In the genomic region with DNA sequence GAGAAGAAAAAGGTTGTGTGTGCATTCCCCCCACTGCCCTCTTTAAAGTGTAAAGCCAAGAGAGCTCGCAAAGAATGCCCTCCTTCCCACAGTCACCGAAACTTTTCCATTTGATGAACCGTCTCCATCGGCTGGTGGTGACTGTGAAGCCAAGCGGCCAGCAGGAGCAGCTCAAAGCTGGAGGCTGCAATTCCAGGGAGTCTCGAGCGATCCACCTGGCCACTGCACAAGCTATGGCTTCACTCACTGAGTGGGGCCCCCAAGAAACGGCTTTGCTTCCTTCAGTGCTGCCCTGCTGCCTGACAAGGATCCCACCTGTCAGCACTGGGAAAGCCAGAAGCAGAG, we compare ENCODE assay signal across 15 cellular contexts.
"Had no signal": no experiment of that assay in that cellular context is flagged by ENCODE, and none has a peak within 500 bp of the region (broad histone marks: within the 10 kb centered on the region; RNA-seq: fewer than 3 reads in every experiment).

No MANE protein-coding gene starts in this region.

- H3K4me3 ChIP-seq: body of pancreas, hepatocyte, neural progenitor cell, pancreas, tibial nerve had no signal

- H3K9me3 Mint-ChIP-seq: activated naive CD4-positive, alpha-beta T cell treated with anti-CD3 and anti-CD28 coated beads, Interleukin-2, amount 10 ng/mL, durations not matched to agents 7 days and 5 days; dendritic cell treated with granulocyte-macrophage colony-stimulating factor and Interleukin-4, amounts not matched to agents 40 ng/mL and 50 ng/mL, for 4 days; effector memory CD8-positive, alpha-beta T cell; neural progenitor cell had no signal

- H3K4me3 Mint-ChIP-seq: activated naive CD4-positive, alpha-beta T cell treated with anti-CD3 and anti-CD28 coated beads, Interleukin-2, amount 10 ng/mL, durations not matched to agents 7 days and 5 days; dendritic cell treated with granulocyte-macrophage colony-stimulating factor and Interleukin-4, amounts not matched to agents 40 ng/mL and 50 ng/mL, for 4 days; effector memory CD8-positive, alpha-beta T cell; neural progenitor cell had no signal

- H3K27me3 Mint-ChIP-seq: dendritic cell treated with granulocyte-macrophage colony-stimulating factor and Interleukin-4, amounts not matched to agents 40 ng/mL and 50 ng/mL, for 4 days had no signal

- DNase-seq: activated CD4-positive, alpha-beta T cell treated with anti-CD3 and anti-CD28 coated beads, Interleukin-2, amount 50 U/mL, for 4 hours; activated naive CD4-positive, alpha-beta T cell treated with anti-CD3 and anti-CD28 coated beads, Interleukin-2, amount 10 ng/mL, durations not matched to agents 7 days and 5 days; amniotic stem cell; body of pancreas; effector memory CD8-positive, alpha-beta T cell; left ventricle myocardium superior; mesenchymal stem cell; pancreas; stimulated activated CD4-positive, alpha-beta T cell treated with anti-CD3 and anti-CD28 coated beads, Interleukin-15, amount 100 ng/mL, for 24 hours; stimulated activated CD4-positive, alpha-beta T cell treated with anti-CD3 and anti-CD28 coated beads, Interleukin-4, amount 100 ng/mL, for 24 hours; T-helper 2 cell had no signal

- H3K4me2 ChIP-seq: hepatocyte, neural progenitor cell had no signal

- H3K27ac Mint-ChIP-seq: activated naive CD4-positive, alpha-beta T cell treated with anti-CD3 and anti-CD28 coated beads, Interleukin-2, amount 10 ng/mL, durations not matched to agents 7 days and 5 days; dendritic cell treated with granulocyte-macrophage colony-stimulating factor and Interleukin-4, amounts not matched to agents 40 ng/mL and 50 ng/mL, for 4 days; effector memory CD8-positive, alpha-beta T cell; neural progenitor cell had no signal

- H3K27ac ChIP-seq: body of pancreas, hepatocyte, neural progenitor cell, pancreas, tibial nerve had no signal

- H3K9me3 ChIP-seq: body of pancreas, pancreas, tibial nerve had no signal

- H3K36me3 Mint-ChIP-seq: activated naive CD4-positive, alpha-beta T cell treated with anti-CD3 and anti-CD28 coated beads, Interleukin-2, amount 10 ng/mL, durations not matched to agents 7 days and 5 days; neural progenitor cell had no signal

- H3K9ac ChIP-seq: neural progenitor cell had no signal

- H3K27me3 ChIP-seq: body of pancreas, hepatocyte, neural progenitor cell, pancreas, tibial nerve had no signal

- H3K36me3 ChIP-seq: neural progenitor cell, pancreas, tibial nerve had no signal

- ATAC-seq: body of pancreas; effector memory CD8-positive, alpha-beta T cell; left ventricle myocardium superior; pancreas had no signal
